In the genomic region with DNA sequence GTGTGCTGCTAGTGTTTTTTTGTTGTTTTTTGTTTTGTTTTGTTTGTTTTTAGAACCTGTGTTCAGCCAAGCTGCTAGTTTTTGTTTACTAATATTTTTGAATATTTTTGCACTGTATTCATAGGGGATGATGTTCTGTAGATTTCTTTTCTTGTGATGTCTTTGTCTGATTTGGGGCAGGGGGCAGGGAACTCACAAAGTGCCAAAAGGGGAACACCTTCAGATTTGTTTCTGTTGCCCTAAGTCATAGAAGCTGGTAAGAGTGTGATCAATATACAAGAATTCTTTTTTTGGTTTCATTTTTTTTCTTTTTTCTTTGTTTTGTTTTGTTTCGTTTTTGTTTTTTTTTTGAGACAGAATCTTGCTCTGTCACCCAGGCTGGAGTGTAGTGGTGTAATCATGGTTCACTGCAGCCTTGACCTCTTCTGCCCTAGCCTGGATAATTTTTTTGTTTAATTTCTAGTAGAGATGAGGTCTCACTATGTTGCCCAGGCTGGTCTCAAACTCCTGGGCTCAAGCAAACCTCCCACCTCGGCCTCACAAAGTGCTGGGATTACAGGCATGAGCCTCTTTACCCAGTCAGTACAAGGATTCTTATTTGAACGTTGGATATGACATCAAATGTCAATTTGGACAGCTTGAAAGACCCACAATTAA, we compare ENCODE assay signal across 1 cellular context.
TF ChIP-seq lines count a peak whose summit lies in the region.

No MANE protein-coding gene starts in this region.

TF ChIP-seq in GM12878, 131 proteins besides CTCF, POLR2A, EP300 and RAD21:
- no peak for TF ChIP-seq CBX3 (IDR thresholded peaks at IDR 0.05; ENCODE audit: borderline replicate concordance, low read depth)
